In genomic region chr10:3647074-3647473, GRCh38 we compare ENCODE assay signal across 22 cellular contexts.
DNase-seq lines count a peak whose midpoint lies in the region; ATAC-seq, FAIRE-seq and TF ChIP-seq lines count a peak whose summit lies in the region.
"Had no signal": no experiment of that assay in that cellular context is flagged by ENCODE, and none has a peak within 500 bp of the region (broad histone marks: within the 10 kb centered on the region; RNA-seq: fewer than 3 reads in every experiment).

No MANE protein-coding gene starts in this region.

- H3K4me3 ChIP-seq in heart left ventricle: no peak overlapping the region
- no peak overlapping the region for H3K4me3 ChIP-seq in effector memory CD4-positive, alpha-beta T cell (ENCODE audit: insufficient read depth, low read depth, low read length, poor library complexity, severe bottlenecking)
- H3K4me3 ChIP-seq: lung, pancreas, Peyer's patch, SK-N-MC had no signal

- TF ChIP-seq POLR2A in heart left ventricle (IDR thresholded peaks at IDR 0.05): no peak

- H3K9me3 Mint-ChIP-seq in Calu3 (ENCODE audit: low read depth, unreplicated experiment): peaks cover 3% of the 10 kb centered on the region
- H3K9me3 Mint-ChIP-seq: CD8-positive, alpha-beta memory T cell; central memory CD8-positive, alpha-beta T cell; immature natural killer cell had no signal

- H3K27me3 Mint-ChIP-seq in Calu3 (ENCODE audit: unreplicated experiment): no peaks in the 10 kb centered on the region
- H3K27me3 Mint-ChIP-seq: central memory CD8-positive, alpha-beta T cell had no signal

- no peak overlapping the region for H3K4me3 Mint-ChIP-seq in Calu3 (ENCODE audit: low read depth, unreplicated experiment)
- H3K4me3 Mint-ChIP-seq: CD8-positive, alpha-beta memory T cell; central memory CD8-positive, alpha-beta T cell; immature natural killer cell had no signal

- H3K36me3 ChIP-seq in heart left ventricle: no peaks in the 10 kb centered on the region
- H3K36me3 ChIP-seq in effector memory CD4-positive, alpha-beta T cell (ENCODE audit: control insufficient read depth, insufficient read depth, low read length): no peaks in the 10 kb centered on the region
- H3K36me3 ChIP-seq: pancreas, Peyer's patch had no signal

- DNase-seq in NOMO-1 treated with DMSO at 0.1 percent for 48 hours (lab: John Stamatoyannopoulos, UW; ENCODE audit: unreplicated experiment): peak; percentile 39
- DNase-seq in heart left ventricle: no peak
- DNase-seq in Calu3: no peak
- no peak for DNase-seq in effector memory CD4-positive, alpha-beta T cell
- DNase-seq in HTR-8/SVneo (ENCODE audit: insufficient read length, low spot score): no peak
- DNase-seq: activated CD4-positive, CD25-positive, alpha-beta regulatory T cell treated with anti-CD3 and anti-CD28 coated beads, Interleukin-2, amount 50 U/mL, for 72 hours; activated gamma-delta T cell; CD8-positive, alpha-beta memory T cell; effector CD8-positive, alpha-beta T cell; head of caudate nucleus; immature natural killer cell; NCI-H526; pancreas; Peyer's patch; stimulated activated CD4-positive, alpha-beta T cell treated with anti-CD3 and anti-CD28 coated beads, Interleukin-1b, Interleukin-23, amount 100 ng/mL, for 48 hours had no signal

- no peaks in the 10 kb centered on the region for H3K4me1 Mint-ChIP-seq in Calu3 (ENCODE audit: low read depth, unreplicated experiment)
- H3K4me1 Mint-ChIP-seq: CD8-positive, alpha-beta memory T cell; central memory CD8-positive, alpha-beta T cell; immature natural killer cell had no signal

- H3K27ac ChIP-seq in heart left ventricle: no peak overlapping the region
- H3K27ac ChIP-seq in effector memory CD4-positive, alpha-beta T cell (ENCODE audit: insufficient read depth, low read length, poor library complexity, severe bottlenecking): no peak overlapping the region
- H3K27ac ChIP-seq: pancreas, Peyer's patch, SK-N-MC had no signal

- FAIRE-seq in HTR-8/SVneo (lab: Jason Lieb, UNC): no peak
- FAIRE-seq: pancreas had no signal

- intact Hi-C loops in heart left ventricle (cut with DNase I) (no loop called here), Calu3 (cut with micrococcal nuclease; ENCODE audit: unreplicated experiment) (no loop called here)

- H3K27me3 ChIP-seq in heart left ventricle: no peaks in the 10 kb centered on the region
- no peaks in the 10 kb centered on the region for H3K27me3 ChIP-seq in effector memory CD4-positive, alpha-beta T cell (replicated peaks; ENCODE audit: control insufficient read depth, insufficient read depth, low read length, poor library complexity, severe bottlenecking)
- H3K27me3 ChIP-seq: pancreas, Peyer's patch had no signal

- H3K9me3 ChIP-seq in heart left ventricle: no peaks in the 10 kb centered on the region
- no peaks in the 10 kb centered on the region for H3K9me3 ChIP-seq in effector memory CD4-positive, alpha-beta T cell (ENCODE audit: control insufficient read depth, low read length)
- H3K9me3 ChIP-seq: pancreas, Peyer's patch had no signal

- H3K27ac Mint-ChIP-seq in Calu3 (ENCODE audit: unreplicated experiment): no peak overlapping the region
- H3K27ac Mint-ChIP-seq: CD8-positive, alpha-beta memory T cell; IgD-negative memory B cell; immature natural killer cell had no signal

- H3K36me3 Mint-ChIP-seq in Calu3 (ENCODE audit: insufficient read depth, unreplicated experiment): peaks cover 4% of the 10 kb centered on the region
- H3K36me3 Mint-ChIP-seq: immature natural killer cell had no signal

- peak; percentile 88 for ATAC-seq in GM18502 (IDR thresholded peaks at IDR 0.05; ENCODE audit: poor library complexity, unreplicated experiment)
- peak; percentile 68 for ATAC-seq in GM21515 (IDR thresholded peaks at IDR 0.05; ENCODE audit: unreplicated experiment)
- ATAC-seq in HG03039 (IDR thresholded peaks at IDR 0.05; ENCODE audit: unreplicated experiment): peak; percentile 68
- ATAC-seq in heart left ventricle: no peak
- ATAC-seq: pancreas had no signal

- WGBS in heart left ventricle, 4 donors: 90 to 96% (median 93%) methylated on average over 8 of the region's 8 CpGs

- no peaks in the 10 kb centered on the region for H3K4me1 ChIP-seq in heart left ventricle
- H3K4me1 ChIP-seq in effector memory CD4-positive, alpha-beta T cell (ENCODE audit: control insufficient read depth, insufficient read depth, low read length, poor library complexity, severe bottlenecking): no peaks in the 10 kb centered on the region
- H3K4me1 ChIP-seq: pancreas, Peyer's patch had no signal

- CTCF ChIA-PET in Calu3 (lab: Charles Lee): no interaction called here

- BruUV-seq in Calu3 (replicated peaks; lab: Mats Ljungman, UMichigan): no TSS peak

- TF ChIP-seq CTCF in heart left ventricle (IDR thresholded peaks at IDR 0.05) (no peak), Calu3 (IDR thresholded peaks at IDR 0.05; ENCODE audit: unreplicated experiment) (no peak)

Comparison
In these comparisons a context has a peak if more than half of its experiments do, and no peak if none do; other contexts are left out.
1. ATAC-seq: peak in GM18502 (single experiment), GM21515 (single experiment) and HG03039 (single experiment); none in heart left ventricle (0 of 4).